Comparison of ENCODE assay signal across 8 cellular contexts in the genomic region with DNA sequence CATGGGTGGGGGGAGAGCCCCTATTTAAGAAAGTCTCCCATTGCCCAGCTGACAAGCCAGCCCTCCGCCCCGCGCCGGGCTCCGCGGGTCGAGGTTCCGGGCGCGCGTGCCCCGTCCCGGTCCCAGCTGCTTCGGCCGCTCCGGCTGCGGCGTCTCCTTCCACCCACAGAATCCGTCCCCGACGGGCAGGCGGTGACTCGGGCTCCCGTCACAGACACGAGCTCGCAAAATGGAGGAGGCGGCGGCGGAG. TPM values are rescaled to one million over a fixed set of nuclear protein-coding genes. Genes with fewer than 3 reads are reported as not detected.
DNase-seq lines count a peak whose midpoint lies in the region; TF ChIP-seq lines count a peak whose summit lies in the region.

No MANE protein-coding gene starts in this region.

- H3K4me3 ChIP-seq in GM08714 (ENCODE audit: low read length) (peak overlapping the region; percentile 98), esophagus (ENCODE audit: low read depth in 1 of 2, low read length in 2 of 2) (peak overlapping the region; percentile 88 to 97), osteoblast (ENCODE audit: insufficient read depth, low read length) (peak overlapping the region; percentile 80)

- H3K4me1 Mint-ChIP-seq in H9 = peaks cover 41 to 44% of the 10 kb centered on the region in 2 experiments

- no peak overlapping the region for H2BK20ac ChIP-seq in H9 (ENCODE audit: low read depth, low read length, poor library complexity, severe bottlenecking)

- H2BK12ac ChIP-seq in H9 (ENCODE audit: insufficient read length, low read depth, low read length) = no peak overlapping the region

- no peak overlapping the region for H4K5ac ChIP-seq in H9 (ENCODE audit: insufficient read length, low read depth, low read length)

- intact Hi-C loops in posterior cingulate gyrus (cut with DNase I) = loop anchor here (5.0 to 10.0 kb wide), 3 partner anchors 181 to 481 kb away; no protein-coding TSS in a partner anchor

- H4K8ac ChIP-seq in H9 (replicated peaks; ENCODE audit: insufficient read length, low read depth, low read length) = no peak overlapping the region

- H3K4me2 ChIP-seq in H9 (ENCODE audit: insufficient read depth, insufficient read length, low read length) = peak overlapping the region; percentile 91
- peak overlapping the region; percentile 23 for H3K4me2 ChIP-seq in osteoblast (ENCODE audit: insufficient read depth, low read length)

- H2AFZ ChIP-seq in H9 (ENCODE audit: low read length) (no peak overlapping the region), osteoblast (ENCODE audit: low read length) (no peak overlapping the region)

- WGBS in H9 (ENCODE audit: extremely low coverage, insufficient read length, low lambda C conversion rate) = no CpG with 5 or more reads among the region's 29 CpGs
- WGBS in esophagus, 2 donors = 0% methylated on average over 29 of the region's 29 CpGs

- no peak overlapping the region for H3T11ph ChIP-seq in H9 (ENCODE audit: low read length)

- DNase-seq in H9 = no peak
- peak; percentile 83 for DNase-seq in OCI-M1 (lab: John Stamatoyannopoulos, UW)
- DNase-seq in osteoblast (ENCODE audit: insufficient read length, low spot score, missing footprints) = peak; percentile 84
- no peak for DNase-seq in posterior cingulate gyrus
- no peak for DNase-seq in NK-92 treated with Interleukin-12 subunit alpha and Interleukin-12 subunit beta, amount 100 ng/mL, for 24 hours (lab: John Stamatoyannopoulos, UW)
- DNase-seq in GM03348 (ENCODE audit: low spot score) = no peak

- no peaks in the 10 kb centered on the region for H3K79me1 ChIP-seq in H9 (ENCODE audit: insufficient read depth, low read depth, low read length, poor library complexity, severe bottlenecking)

- H3K27me3 ChIP-seq in H9 (ENCODE audit: insufficient read depth, low read length) = peaks cover 10% of the 10 kb centered on the region; the same call in 1 of the 2 replicates
- H3K27me3 ChIP-seq in esophagus (ENCODE audit: control insufficient read depth in 1 of 2, insufficient read depth in 2 of 2, low read length in 2 of 2) = no peaks in the 10 kb centered on the region
- H3K27me3 ChIP-seq in osteoblast (ENCODE audit: insufficient read depth, low read length) = no peaks in the 10 kb centered on the region

- H2BK5ac ChIP-seq in H9 (ENCODE audit: insufficient read length, low read length) = no peak overlapping the region

- H3K27me3 Mint-ChIP-seq in H9 (ENCODE audit: low read depth) = peaks cover 26% of the 10 kb centered on the region

- H3K4me1 ChIP-seq in H9 (ENCODE audit: insufficient read depth, low read length) = peaks cover 8% of the 10 kb centered on the region
- peaks cover 0 to 4% of the 10 kb centered on the region in 2 donors for H3K4me1 ChIP-seq in esophagus (ENCODE audit: control insufficient read depth in 2 of 2, insufficient read depth in 2 of 2, low read length in 1 of 2)
- peaks cover 5% of the 10 kb centered on the region for H3K4me1 ChIP-seq in osteoblast (ENCODE audit: insufficient read depth, low read length)

- TF ChIP-seq CTCF in H9 (conservative IDR thresholded peaks at IDR 0.05) (no peak), osteoblast (IDR thresholded peaks at IDR 0.05; ENCODE audit: extremely low read depth, low read depth, low read length) (no peak)

- no peak overlapping the region for H3K27ac ChIP-seq in H9 (ENCODE audit: insufficient read length, low read depth, low read length)
- H3K27ac ChIP-seq in esophagus (ENCODE audit: low read depth in 2 of 2, low read length in 1 of 2) = peak overlapping the region; percentile 99 to 100
- H3K27ac ChIP-seq in osteoblast (ENCODE audit: low read depth, low read length) = peak overlapping the region; percentile 89

- no peak overlapping the region for H2AK5ac ChIP-seq in H9 (ENCODE audit: insufficient read length, low read length)

- no peak overlapping the region for H4K91ac ChIP-seq in H9 (ENCODE audit: insufficient read length, low read depth, low read length)

- H3K9me3 ChIP-seq in H9 (ENCODE audit: control insufficient read depth, low read depth, low read length) = no peaks in the 10 kb centered on the region
- H3K9me3 ChIP-seq in esophagus (ENCODE audit: control insufficient read depth in 2 of 2, insufficient read depth in 1 of 2, low read depth in 1 of 2, low read length in 1 of 2) = no peaks in the 10 kb centered on the region
- H3K9me3 ChIP-seq in osteoblast (ENCODE audit: low read depth, low read length) = no peaks in the 10 kb centered on the region

- H3K4me3 Mint-ChIP-seq in H9 = peak overlapping the region; percentile 82 to 84

- no peak overlapping the region for H3K4ac ChIP-seq in H9 (ENCODE audit: low read depth, low read length)

- peaks cover 0 to 12% (median 0%) of the 10 kb centered on the region in 3 experiments; a peak in 3 of 7 replicates for H3K36me3 Mint-ChIP-seq in H9 (ENCODE audit: insufficient read depth in 1 of 3, low read depth in 3 of 3)

- H2BK15ac ChIP-seq in H9 (ENCODE audit: low read depth, low read length) = no peak overlapping the region

- H3K9ac ChIP-seq in H9 (ENCODE audit: extremely low read depth, insufficient read length, low read length) = no peak overlapping the region

- no peak overlapping the region for H2BK120ac ChIP-seq in H9 (ENCODE audit: low read depth, low read length, poor library complexity, severe bottlenecking)

- H3K56ac ChIP-seq in H9 (ENCODE audit: insufficient read length, low read depth, low read length) = no peak overlapping the region

- no peak overlapping the region for H3K27ac Mint-ChIP-seq in H9

- H3K79me2 ChIP-seq in H9 (ENCODE audit: insufficient read depth, low read length) = no peaks in the 10 kb centered on the region
- H3K79me2 ChIP-seq in osteoblast (ENCODE audit: insufficient read depth, low read length) = peaks cover 52% of the 10 kb centered on the region

- no peaks in the 10 kb centered on the region for H3K36me3 ChIP-seq in esophagus (ENCODE audit: control insufficient read depth in 2 of 2, insufficient read depth in 2 of 2, low read length in 1 of 2)
- peaks cover 12% of the 10 kb centered on the region for H3K36me3 ChIP-seq in osteoblast (ENCODE audit: insufficient read depth, low read length)

- H3K23ac ChIP-seq in H9 (ENCODE audit: insufficient read length, low read depth, low read length) = no peak overlapping the region

- no peak overlapping the region for H3K18ac ChIP-seq in H9 (ENCODE audit: insufficient read length, low read depth, low read length)

- H3K9me3 Mint-ChIP-seq in H9 = no peaks in the 10 kb centered on the region

- no peak overlapping the region for H3K14ac ChIP-seq in H9 (ENCODE audit: insufficient read depth, low read length)

- peaks cover 23% of the 10 kb centered on the region for H3K23me2 ChIP-seq in H9 (ENCODE audit: insufficient read length, low read depth, low read length, poor library complexity, severe bottlenecking)

- H4K20me1 ChIP-seq in H9 (ENCODE audit: control insufficient read depth, insufficient read depth, insufficient read length) = no peaks in the 10 kb centered on the region
- peaks cover 20% of the 10 kb centered on the region for H4K20me1 ChIP-seq in osteoblast (ENCODE audit: insufficient read depth, low read length)

RNA-seq across cellular contexts. Expression of gene NR3C1, which starts 0.2 kb away (rescaled TPM):
- 26.5 and 31.4 TPM in 2 replicates for total RNA-seq in H9 (2021)
- 10 to 100 TPM in 1 of 2 donors, 1 to 10 TPM in 1; 8.6 to 10.7 TPM for polyA plus RNA-seq in esophagus
- total RNA-seq in osteoblast = 113 and 119 TPM in 2 replicates

Comparison
In these comparisons a context has a peak if more than half of its experiments do, and no peak if none do; other contexts are left out.
1. DNase-seq: peak in OCI-M1 (single experiment) and osteoblast (single experiment); none in H9 (single experiment), posterior cingulate gyrus (0 of 10), NK-92 treated with Interleukin-12 subunit alpha and Interleukin-12 subunit beta, amount 100 ng/mL, for 24 hours (single experiment) and GM03348 (single experiment).
2. Peak in every context shown above with its lines, with median percentiles within 50 percentile points of each other: H3K4me3 ChIP-seq.